12 cellular contexts compared by ENCODE assay signal in the genomic region with DNA sequence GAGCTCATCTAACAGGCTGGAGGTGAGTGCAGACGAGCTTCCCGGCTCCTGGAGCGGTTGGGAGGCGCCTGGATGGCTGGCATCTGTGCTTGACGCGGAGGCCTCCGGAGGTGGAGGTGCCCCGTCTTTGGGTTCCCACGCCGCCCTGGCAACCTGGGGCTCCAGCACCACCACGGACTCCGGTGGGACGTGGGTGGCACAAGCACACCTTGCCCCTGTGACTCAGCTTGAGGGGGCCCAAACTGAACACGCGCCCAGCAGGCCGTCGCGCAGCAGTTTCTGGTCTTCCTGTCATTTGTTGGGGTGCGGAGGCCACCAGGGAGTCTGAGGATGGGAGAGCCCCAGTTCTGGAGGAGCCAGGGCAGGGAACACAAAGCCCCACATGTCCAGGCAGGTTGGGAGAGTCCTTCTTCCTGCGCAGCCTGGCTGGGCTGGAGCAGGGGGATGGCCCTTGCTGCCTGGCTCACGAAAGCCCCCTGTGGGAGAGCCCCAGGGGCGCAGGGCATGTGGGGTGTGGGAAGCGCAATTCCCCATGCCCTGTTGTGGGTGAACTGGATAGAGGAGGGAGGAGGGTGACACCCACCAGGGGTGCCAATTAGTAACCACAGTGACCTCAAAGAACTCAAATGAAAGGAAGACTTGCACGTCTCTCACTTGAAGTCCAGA.
DNase-seq lines count a peak whose midpoint lies in the region; ATAC-seq and TF ChIP-seq lines count a peak whose summit lies in the region.
"Had no signal": no experiment of that assay in that cellular context is flagged by ENCODE, and none has a peak within 500 bp of the region (broad histone marks: within the 10 kb centered on the region; RNA-seq: fewer than 3 reads in every experiment).

No MANE protein-coding gene starts in this region.

- no peak for TF ChIP-seq EP300 in gastroesophageal sphincter (IDR thresholded peaks at IDR 0.05)

- no peak for TF ChIP-seq POLR2A in gastroesophageal sphincter (IDR thresholded peaks at IDR 0.05)

- H3K4me3 ChIP-seq in gastroesophageal sphincter = no peak overlapping the region
- H3K4me3 ChIP-seq: ovary, PC-9 had no signal

- peaks cover 0 to 58% (median 0%) of the 10 kb centered on the region in 3 donors for H3K9me3 ChIP-seq in gastroesophageal sphincter

- peak overlapping the region in 1 of 2 donors; percentile 52 for H3K4me3 Mint-ChIP-seq in stimulated activated naive CD8-positive, alpha-beta T cell treated with anti-CD3 and anti-CD28 coated beads, Interleukin-15, amount 100 ng/mL, for 72 hours

- TF ChIP-seq CTCF in gastroesophageal sphincter (IDR thresholded peaks at IDR 0.05) = no peak

- no peaks in the 10 kb centered on the region for H3K36me3 ChIP-seq in gastroesophageal sphincter
- H3K36me3 ChIP-seq: ovary had no signal

- H3K27ac Mint-ChIP-seq in stimulated activated naive CD8-positive, alpha-beta T cell treated with anti-CD3 and anti-CD28 coated beads, Interleukin-15, amount 100 ng/mL, for 72 hours = no peak overlapping the region

- H3K9me3 Mint-ChIP-seq in stimulated activated naive CD8-positive, alpha-beta T cell treated with anti-CD3 and anti-CD28 coated beads, Interleukin-15, amount 100 ng/mL, for 72 hours = peaks cover 36 to 70% of the 10 kb centered on the region in 2 donors

- no peak overlapping the region for H3K27ac ChIP-seq in gastroesophageal sphincter
- H3K27ac ChIP-seq: ovary, PC-9 had no signal

- 43 to 49% methylated on average over 3 to 8 of the region's 24 CpGs for WGBS in gastroesophageal sphincter (ENCODE audit: low coverage in 1 of 2), 2 donors

- peaks cover 35% of the 10 kb centered on the region for H3K27me3 ChIP-seq in gastroesophageal sphincter
- H3K27me3 ChIP-seq: ovary had no signal

- no peaks in the 10 kb centered on the region for H3K4me1 ChIP-seq in gastroesophageal sphincter

- peak; percentile 25 for ATAC-seq in gastroesophageal sphincter
- peak; percentile 45 for ATAC-seq in stimulated activated naive CD8-positive, alpha-beta T cell treated with anti-CD3 and anti-CD28 coated beads, Interleukin-15, amount 100 ng/mL, for 72 hours

- H3K27me3 Mint-ChIP-seq in stimulated activated naive CD8-positive, alpha-beta T cell treated with anti-CD3 and anti-CD28 coated beads, Interleukin-15, amount 100 ng/mL, for 72 hours = no peaks in the 10 kb centered on the region

- H3K4me1 Mint-ChIP-seq in stimulated activated naive CD8-positive, alpha-beta T cell treated with anti-CD3 and anti-CD28 coated beads, Interleukin-15, amount 100 ng/mL, for 72 hours = no peaks in the 10 kb centered on the region

- DNase-seq in NK-92 treated with Interleukin-12 subunit alpha and Interleukin-12 subunit beta, amount 100 ng/mL, for 24 hours (lab: John Stamatoyannopoulos, UW) = peak; percentile 50
- DNase-seq in NK-92 (lab: John Stamatoyannopoulos, UW; ENCODE audit: unreplicated experiment) (no peak), NCI-H2227 (lab: John Stamatoyannopoulos, UW; ENCODE audit: unreplicated experiment) (peak; percentile 52), SKM-1 treated with dmso at 0.1 percent for 144 hours (lab: John Stamatoyannopoulos, UW; ENCODE audit: unreplicated experiment) (no peak), SKM-1 (lab: John Stamatoyannopoulos, UW; ENCODE audit: unreplicated experiment) (no peak)
- DNase-seq in stimulated activated naive CD8-positive, alpha-beta T cell treated with anti-CD3 and anti-CD28 coated beads, Interleukin-15, amount 100 ng/mL, for 72 hours = peak; percentile 15 to 36
- no peak for DNase-seq in activated CD4-positive, CD25-positive, alpha-beta regulatory T cell (lab: John Stamatoyannopoulos, UW)
- DNase-seq: activated CD4-positive, alpha-beta T cell treated with anti-CD3 and anti-CD28 coated beads, Interleukin-2, amount 50 U/mL, for 1 hour; cerebellar nuclear complex; ovary had no signal

Comparison
In these comparisons a context has a peak if more than half of its experiments do, and no peak if none do; other contexts are left out.
1. DNase-seq: peak in NK-92 treated with Interleukin-12 subunit alpha and Interleukin-12 subunit beta, amount 100 ng/mL, for 24 hours (single experiment), NCI-H2227 (single experiment) and stimulated activated naive CD8-positive, alpha-beta T cell treated with anti-CD3 and anti-CD28 coated beads, Interleukin-15, amount 100 ng/mL, for 72 hours (2 of 2); none in NK-92 (single experiment), activated CD4-positive, CD25-positive, alpha-beta regulatory T cell (0 of 4), SKM-1 treated with dmso at 0.1 percent for 144 hours (single experiment) and SKM-1 (single experiment).